Comparison of ENCODE assay signal across 2 cellular contexts in the genomic region with DNA sequence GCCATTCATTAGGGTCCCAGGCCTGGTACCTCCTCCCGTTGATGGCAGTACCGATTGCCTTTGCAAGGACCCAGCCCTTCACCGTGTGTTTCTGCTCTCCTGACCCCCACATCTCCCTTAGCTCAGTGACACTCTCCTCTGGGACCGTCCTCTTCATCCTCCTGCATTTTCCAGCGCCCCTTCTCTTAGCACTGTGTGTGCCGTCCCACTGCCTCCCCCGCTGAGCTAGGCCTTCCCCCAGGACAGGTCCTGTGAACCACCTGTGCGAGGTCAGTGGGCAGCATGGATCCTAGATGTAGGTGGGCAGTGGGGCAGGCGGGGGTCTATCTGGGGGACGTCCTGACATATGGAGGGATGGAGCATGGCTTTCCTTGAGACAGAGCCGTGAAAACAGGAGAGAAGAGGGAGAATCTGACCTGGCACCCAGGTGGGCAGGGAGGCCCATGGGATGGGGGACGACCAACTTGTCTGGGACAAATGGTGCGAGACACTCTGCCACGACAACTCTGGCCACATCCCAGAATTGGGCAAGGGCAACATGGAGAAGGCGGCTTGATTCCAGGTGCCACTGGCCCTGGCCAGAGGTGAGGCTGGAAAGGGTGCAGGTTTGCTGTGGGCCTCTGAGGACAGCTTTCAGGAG.
TF ChIP-seq lines count a peak whose summit lies in the region.

No MANE protein-coding gene starts in this region.

TF ChIP-seq in HCT116, 20 proteins besides CTCF, POLR2A, EP300 and RAD21:
- TF ChIP-seq ZFX (IDR thresholded peaks at IDR 0.05) (no peak), ZNF274 (IDR thresholded peaks at IDR 0.05; ENCODE audit: low read depth, low read length) (no peak), YY1 (IDR thresholded peaks at IDR 0.05; ENCODE audit: extremely low read depth, insufficient replicate concordance, low read depth, low read length) (no peak), TCF7L2 (IDR thresholded peaks at IDR 0.05; ENCODE audit: borderline replicate concordance, extremely low read depth, insufficient read depth, insufficient read length) (no peak), POLR2AphosphoS5 (IDR thresholded peaks at IDR 0.05; ENCODE audit: low read depth, low read length) (no peak), JUND (IDR thresholded peaks at IDR 0.05) (no peak), SP1 (IDR thresholded peaks at IDR 0.05; ENCODE audit: low read depth) (no peak), REST (IDR thresholded peaks at IDR 0.05; ENCODE audit: low read depth) (no peak), CBX3 (IDR thresholded peaks at IDR 0.05; ENCODE audit: low read depth) (no peak)

TF ChIP-seq in HepG2, 621 proteins besides CTCF, POLR2A, EP300 and RAD21:
- TF ChIP-seq ZNF501 (CRISPR knock-in tag; IDR thresholded peaks at IDR 0.05), result no peak
- TF ChIP-seq SMAD9 (CRISPR knock-in tag; IDR thresholded peaks at IDR 0.05), result no peak
- TF ChIP-seq ZNF768 (CRISPR knock-in tag; IDR thresholded peaks at IDR 0.05), result no peak
- 0 out of 2 replicates have a peak, but pooled peaks have one; percentile 31 for TF ChIP-seq SRY (CRISPR knock-in tag; IDR thresholded peaks at IDR 0.05)
- TF ChIP-seq MTERF4 (CRISPR knock-in tag; IDR thresholded peaks at IDR 0.05), result no peak
- no peak for TF ChIP-seq HOXA7 (CRISPR knock-in tag; IDR thresholded peaks at IDR 0.05)
- 0 out of 2 replicates have a peak, but pooled peaks have one; percentile 7 for TF ChIP-seq CHD4 (IDR thresholded peaks at IDR 0.05; ENCODE audit: borderline replicate concordance, low read length)
- 0 out of 2 replicates have a peak, but pooled peaks have one; percentile 1 for TF ChIP-seq ZFP91 (CRISPR knock-in tag; IDR thresholded peaks at IDR 0.05; ENCODE audit: borderline replicate concordance)
- no peak for TF ChIP-seq ZIK1 (CRISPR knock-in tag; IDR thresholded peaks at IDR 0.05; ENCODE audit: borderline replicate concordance, low read depth)
- no peak for TF ChIP-seq KAT8 (CRISPR knock-in tag; IDR thresholded peaks at IDR 0.05)
- TF ChIP-seq, protein P1, sequence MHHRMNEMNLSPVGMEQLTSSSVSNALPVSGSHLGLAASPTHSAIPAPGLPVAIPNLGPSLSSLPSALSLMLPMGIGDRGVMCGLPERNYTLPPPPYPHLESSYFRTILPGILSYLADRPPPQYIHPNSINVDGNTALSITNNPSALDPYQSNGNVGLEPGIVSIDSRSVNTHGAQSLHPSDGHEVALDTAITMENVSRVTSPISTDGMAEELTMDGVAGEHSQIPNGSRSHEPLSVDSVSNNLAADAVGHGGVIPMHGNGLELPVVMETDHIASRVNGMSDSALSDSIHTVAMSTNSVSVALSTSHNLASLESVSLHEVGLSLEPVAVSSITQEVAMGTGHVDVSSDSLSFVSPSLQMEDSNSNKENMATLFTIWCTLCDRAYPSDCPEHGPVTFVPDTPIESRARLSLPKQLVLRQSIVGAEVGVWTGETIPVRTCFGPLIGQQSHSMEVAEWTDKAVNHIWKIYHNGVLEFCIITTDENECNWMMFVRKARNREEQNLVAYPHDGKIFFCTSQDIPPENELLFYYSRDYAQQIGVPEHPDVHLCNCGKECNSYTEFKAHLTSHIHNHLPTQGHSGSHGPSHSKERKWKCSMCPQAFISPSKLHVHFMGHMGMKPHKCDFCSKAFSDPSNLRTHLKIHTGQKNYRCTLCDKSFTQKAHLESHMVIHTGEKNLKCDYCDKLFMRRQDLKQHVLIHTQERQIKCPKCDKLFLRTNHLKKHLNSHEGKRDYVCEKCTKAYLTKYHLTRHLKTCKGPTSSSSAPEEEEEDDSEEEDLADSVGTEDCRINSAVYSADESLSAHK (CRISPR knock-in tag; IDR thresholded peaks at IDR 0.05; ENCODE audit: borderline replicate concordance), result no peak
- TF ChIP-seq ZSCAN22 (CRISPR knock-in tag; IDR thresholded peaks at IDR 0.05), result no peak
- TF ChIP-seq SIX1 (CRISPR knock-in tag; IDR thresholded peaks at IDR 0.05; ENCODE audit: borderline replicate concordance), result no peak
- no peak for TF ChIP-seq SAP130 (CRISPR knock-in tag; IDR thresholded peaks at IDR 0.05; ENCODE audit: low read depth)
- TF ChIP-seq HOXA3 (CRISPR knock-in tag; IDR thresholded peaks at IDR 0.05), result no peak
- TF ChIP-seq ZHX2 (IDR thresholded peaks at IDR 0.05; ENCODE audit: low read depth), result no peak
- no peak for TF ChIP-seq ZHX2 (CRISPR knock-in tag; IDR thresholded peaks at IDR 0.05; ENCODE audit: borderline replicate concordance)
- no peak for TF ChIP-seq ZNF33A (CRISPR knock-in tag; IDR thresholded peaks at IDR 0.05; ENCODE audit: borderline replicate concordance)
- TF ChIP-seq HNF4A (CRISPR knock-in tag; IDR thresholded peaks at IDR 0.05), result 0 out of 2 replicates have a peak, but pooled peaks have one; percentile 1
- no peak for TF ChIP-seq JDP2 (CRISPR knock-in tag; IDR thresholded peaks at IDR 0.05; ENCODE audit: borderline replicate concordance)
- no peak for TF ChIP-seq HDAC2 (CRISPR knock-in tag; IDR thresholded peaks at IDR 0.05)
- TF ChIP-seq, protein P2, sequence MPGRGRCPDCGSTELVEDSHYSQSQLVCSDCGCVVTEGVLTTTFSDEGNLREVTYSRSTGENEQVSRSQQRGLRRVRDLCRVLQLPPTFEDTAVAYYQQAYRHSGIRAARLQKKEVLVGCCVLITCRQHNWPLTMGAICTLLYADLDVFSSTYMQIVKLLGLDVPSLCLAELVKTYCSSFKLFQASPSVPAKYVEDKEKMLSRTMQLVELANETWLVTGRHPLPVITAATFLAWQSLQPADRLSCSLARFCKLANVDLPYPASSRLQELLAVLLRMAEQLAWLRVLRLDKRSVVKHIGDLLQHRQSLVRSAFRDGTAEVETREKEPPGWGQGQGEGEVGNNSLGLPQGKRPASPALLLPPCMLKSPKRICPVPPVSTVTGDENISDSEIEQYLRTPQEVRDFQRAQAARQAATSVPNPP (CRISPR knock-in tag; IDR thresholded peaks at IDR 0.05), result no peak
- TF ChIP-seq ZNF235 (CRISPR knock-in tag; IDR thresholded peaks at IDR 0.05; ENCODE audit: borderline replicate concordance), result no peak
- no peak for TF ChIP-seq GRHL1 (CRISPR knock-in tag; conservative IDR thresholded peaks at IDR 0.05)
- no peak for TF ChIP-seq ZBTB25 (CRISPR knock-in tag; IDR thresholded peaks at IDR 0.05)
- no peak for TF ChIP-seq HNRNPL (IDR thresholded peaks at IDR 0.05; ENCODE audit: low read depth, low read length)
- no peak for TF ChIP-seq SSRP1 (CRISPR knock-in tag; IDR thresholded peaks at IDR 0.05)
- TF ChIP-seq ARNTL (CRISPR knock-in tag; IDR thresholded peaks at IDR 0.05), result no peak
- TF ChIP-seq ZSCAN25 (CRISPR knock-in tag; IDR thresholded peaks at IDR 0.05), result no peak
- no peak for TF ChIP-seq TARDBP (CRISPR knock-in tag; IDR thresholded peaks at IDR 0.05)
- no peak for TF ChIP-seq MYNN (CRISPR knock-in tag; IDR thresholded peaks at IDR 0.05; ENCODE audit: low read depth)
- 0 out of 2 replicates have a peak, but pooled peaks have one; percentile 8 for TF ChIP-seq NRL (CRISPR knock-in tag; IDR thresholded peaks at IDR 0.05; ENCODE audit: borderline replicate concordance)
- no peak for TF ChIP-seq CEBPG (CRISPR knock-in tag; IDR thresholded peaks at IDR 0.05)
- no peak for TF ChIP-seq EHMT2 (IDR thresholded peaks at IDR 0.05; ENCODE audit: borderline replicate concordance, low read depth, low read length)
TF ChIP-seq in HepG2: peak in this region for 5.
